ENCODE assay signal across 8 cellular contexts in the genomic region with DNA sequence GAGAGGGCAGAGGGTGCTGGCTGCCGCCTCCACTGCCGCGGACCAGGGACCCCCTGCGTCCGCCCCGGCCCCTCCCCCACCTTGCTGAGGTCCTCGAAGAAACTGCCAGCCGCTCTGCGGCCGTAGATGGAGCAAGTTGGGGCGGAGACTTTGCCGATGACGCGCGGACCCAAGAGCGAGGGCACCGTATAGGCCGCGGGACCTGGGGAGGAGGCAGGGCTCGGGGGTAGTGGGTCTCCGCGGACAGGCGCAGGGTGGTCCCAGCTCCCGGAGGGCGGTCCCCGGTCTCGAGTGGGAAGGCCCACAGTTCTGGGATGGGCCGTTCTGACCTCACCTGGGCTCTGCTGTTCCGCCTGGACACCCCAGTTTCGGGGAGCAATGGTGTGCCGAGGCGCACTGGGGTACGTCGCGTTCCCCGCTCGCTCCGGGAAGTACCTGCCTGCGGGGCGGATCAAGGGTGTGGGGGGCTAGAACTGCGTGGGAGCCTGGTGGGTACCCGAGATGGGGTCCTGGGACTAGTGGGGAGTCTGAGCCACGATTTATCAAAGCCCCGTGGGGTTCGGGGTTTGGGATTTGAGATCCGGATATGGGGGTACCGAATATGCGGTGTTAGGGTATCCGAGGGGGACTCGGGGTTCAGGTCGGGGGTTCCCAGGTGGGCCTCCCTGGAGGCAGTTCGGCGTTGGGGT. TPM values are rescaled to one million over a fixed set of nuclear protein-coding genes. Genes with fewer than 3 reads are reported as not detected.
DNase-seq lines count a peak whose midpoint lies in the region; TF ChIP-seq lines count a peak whose summit lies in the region.

No MANE protein-coding gene starts in this region.

- peak overlapping the region; percentile 99 for H3K27ac Mint-ChIP-seq in T-helper 2 cell treated with Interferon-gamma antibody and Interleukin-4, amounts not matched to agents 5 μg/mL and 100 μg/mL, for 36 hours

- H3K4me1 Mint-ChIP-seq in T-helper 2 cell treated with Interferon-gamma antibody and Interleukin-4, amounts not matched to agents 5 μg/mL and 100 μg/mL, for 36 hours (ENCODE audit: low read depth): peaks cover 41% of the 10 kb centered on the region

- H3K9me3 ChIP-seq in BE2C: peaks cover 5% of the 10 kb centered on the region; the same call in 1 of the 2 replicates

- DNase-seq in DMS53 treated with DMSO at 0.1 percent for 48 hours (lab: John Stamatoyannopoulos, UW; ENCODE audit: unreplicated experiment): peak; percentile 55
- DNase-seq in HT-29 (ENCODE audit: low spot score): peak; percentile 50
- DNase-seq in T-helper 2 cell treated with Interferon-gamma antibody and Interleukin-4, amounts not matched to agents 5 μg/mL and 100 μg/mL, for 36 hours (ENCODE audit: low spot score): peak; percentile 86
- DNase-seq in astrocyte of the spinal cord (ENCODE audit: low read depth, low spot score): peak; percentile 60
- peak; percentile 77 for DNase-seq in iPS-NIHi11 (ENCODE audit: low spot score)
- DNase-seq in stimulated activated CD4-positive, alpha-beta T cell treated with anti-CD3 and anti-CD28 coated beads, Interleukin-12 subunit alpha, Interleukin-12 subunit beta, amount 100 ng/mL, for 4 hours: peak; percentile 78
- no peak for DNase-seq in BE2C
- no peak for DNase-seq in NCI-H526 treated with DMSO at 0.1 percent for 48 hours (lab: John Stamatoyannopoulos, UW)

- H3K4me3 Mint-ChIP-seq in T-helper 2 cell treated with Interferon-gamma antibody and Interleukin-4, amounts not matched to agents 5 μg/mL and 100 μg/mL, for 36 hours: peak overlapping the region; percentile 94

- H3K27me3 ChIP-seq in BE2C: peaks cover 47% of the 10 kb centered on the region

- H3K27me3 Mint-ChIP-seq in T-helper 2 cell treated with Interferon-gamma antibody and Interleukin-4, amounts not matched to agents 5 μg/mL and 100 μg/mL, for 36 hours (ENCODE audit: low read depth): no peaks in the 10 kb centered on the region

- H3K9me3 Mint-ChIP-seq in T-helper 2 cell treated with Interferon-gamma antibody and Interleukin-4, amounts not matched to agents 5 μg/mL and 100 μg/mL, for 36 hours: no peaks in the 10 kb centered on the region

- TF ChIP-seq CTCF in astrocyte of the spinal cord (IDR thresholded peaks at IDR 0.05; ENCODE audit: low read depth, low read length) (no peak), BE2C (IDR thresholded peaks at IDR 0.05; ENCODE audit: low read depth, low read length) (no peak)

- in situ Hi-C loops in astrocyte of the spinal cord (cut with HindIII; ENCODE audit: low sequenced_read_pairs): no loop called here

- H3K4me1 ChIP-seq in BE2C: peaks cover 12% of the 10 kb centered on the region; the same call in 1 of the 2 replicates

- peaks cover 13% of the 10 kb centered on the region for H3K36me3 Mint-ChIP-seq in T-helper 2 cell treated with Interferon-gamma antibody and Interleukin-4, amounts not matched to agents 5 μg/mL and 100 μg/mL, for 36 hours (ENCODE audit: low read depth)

- no peaks in the 10 kb centered on the region for H3K36me3 ChIP-seq in BE2C

- H3K4me3 ChIP-seq in astrocyte of the spinal cord (ENCODE audit: low read depth, low read length) (peak overlapping the region; percentile 27), BE2C (ENCODE audit: low read depth, low read length) (no peak overlapping the region)

RNA-seq across cellular contexts. Expression of a gene that starts 1.2 kb away (rescaled TPM):
- total RNA-seq in HT-29 (2014; rRNA removed; shearing (Covaris generic)): 6.9 and 7.4 TPM in 2 replicates
- polyA plus RNA-seq in BE2C (2012; ENCODE audit: insufficient read depth, insufficient read length, low read depth): 5.2 TPM

RNA-seq across cellular contexts. Expression of a gene that starts 5.6 kb away (rescaled TPM):
- 5.0 and 5.5 TPM in 2 replicates for total RNA-seq in HT-29 (2014; rRNA removed; shearing (Covaris generic))
- 8.2 TPM for polyA plus RNA-seq in BE2C (2012; ENCODE audit: insufficient read depth, insufficient read length, low read depth)

RNA-seq across cellular contexts. Expression of a gene that starts 14.7 kb away (rescaled TPM):
- not detected in 2 replicates for total RNA-seq in HT-29 (2014; rRNA removed; shearing (Covaris generic))
- 1.3 TPM for polyA plus RNA-seq in BE2C (2012; ENCODE audit: insufficient read depth, insufficient read length, low read depth)

RNA-seq across cellular contexts. Expression of a gene that starts 23.0 kb away (rescaled TPM):
- total RNA-seq in HT-29 (2014; rRNA removed; shearing (Covaris generic)): 87.9 and 88.8 TPM in 2 replicates
- polyA plus RNA-seq in BE2C (2012; ENCODE audit: insufficient read depth, insufficient read length, low read depth): 201 TPM

RNA-seq across cellular contexts. Expression of a gene that starts 23.5 kb away (rescaled TPM):
- 52.8 and 53.2 TPM in 2 replicates for total RNA-seq in HT-29 (2014; rRNA removed; shearing (Covaris generic))
- polyA plus RNA-seq in BE2C (2012; ENCODE audit: insufficient read depth, insufficient read length, low read depth): 126 TPM

Comparison
In these comparisons a context has a peak if more than half of its experiments do, and no peak if none do; other contexts are left out.
1. DNase-seq: peak in DMS53 treated with DMSO at 0.1 percent for 48 hours (single experiment), HT-29 (single experiment), T-helper 2 cell treated with Interferon-gamma antibody and Interleukin-4, amounts not matched to agents 5 μg/mL and 100 μg/mL, for 36 hours (single experiment), astrocyte of the spinal cord (single experiment), iPS-NIHi11 (single experiment) and stimulated activated CD4-positive, alpha-beta T cell treated with anti-CD3 and anti-CD28 coated beads, Interleukin-12 subunit alpha, Interleukin-12 subunit beta, amount 100 ng/mL, for 4 hours (single experiment); none in BE2C (single experiment) and NCI-H526 treated with DMSO at 0.1 percent for 48 hours (single experiment).